In genomic region chr15:40354408-40355171, GRCh38 we compare ENCODE assay signal across 6 cellular contexts. TPM values are rescaled to one million over a fixed set of nuclear protein-coding genes. Genes with fewer than 3 reads are reported as not detected.
DNase-seq lines count a peak whose midpoint lies in the region; ATAC-seq and TF ChIP-seq lines count a peak whose summit lies in the region.

No MANE protein-coding gene starts in this region.

- no peak overlapping the region for H3K4ac ChIP-seq in H9 (ENCODE audit: low read depth, low read length)

- no peak overlapping the region for H3K9ac ChIP-seq in H9 (ENCODE audit: extremely low read depth, insufficient read length, low read length)
- no peak overlapping the region for H3K9ac ChIP-seq in SK-N-SH

- no peak overlapping the region; a peak in 1 of 4 replicates for H3K4me3 ChIP-seq in SK-N-SH (ENCODE audit: low read depth in 2 of 2, low read length in 1 of 2)

- CTCF ChIA-PET in SK-N-SH (lab: Yijun Ruan, JAX) = interaction anchor here (0.7 to 70.6 kb wide), 10 partner anchors 9 to 80 kb away, joined by 3 to 2194 read pairs (median 4); partner anchors contain the start of genes ANKRD63, CCDC9B, INAFM2 and KNSTRN

- no peak overlapping the region for H4K8ac ChIP-seq in H9 (replicated peaks; ENCODE audit: insufficient read length, low read depth, low read length)

- H3K27me3 Mint-ChIP-seq in H9 (ENCODE audit: low read depth) = peaks cover 34% of the 10 kb centered on the region
- peaks cover 40% of the 10 kb centered on the region for H3K27me3 Mint-ChIP-seq in nephron (ENCODE audit: low read depth)

- H2AFZ ChIP-seq in H9 (ENCODE audit: low read length) = no peak overlapping the region
- no peak overlapping the region; the same call in 1 of the 2 replicates for H2AFZ ChIP-seq in SK-N-SH (ENCODE audit: low read depth)

- H3K23ac ChIP-seq in H9 (ENCODE audit: insufficient read length, low read depth, low read length) = no peak overlapping the region

- H2BK120ac ChIP-seq in H9 (ENCODE audit: low read depth, low read length, poor library complexity, severe bottlenecking) = no peak overlapping the region

- no peak overlapping the region for H3K27ac ChIP-seq in H9 (ENCODE audit: insufficient read length, low read depth, low read length)
- H3K27ac ChIP-seq in SK-N-SH (ENCODE audit: low read depth in 2 of 2, low read length in 1 of 2) = peak overlapping the region in 1 of 2 experiments; percentile 60; a peak in 2 of 4 replicates

- no peaks in the 10 kb centered on the region for H3K79me1 ChIP-seq in H9 (ENCODE audit: insufficient read depth, low read depth, low read length, poor library complexity, severe bottlenecking)

- H3F3A ChIP-seq in SK-N-SH (replicated peaks; ENCODE audit: insufficient read depth) = peaks cover 6% of the 10 kb centered on the region

- no peak overlapping the region for H3T11ph ChIP-seq in H9 (ENCODE audit: low read length)

- H2BK15ac ChIP-seq in H9 (ENCODE audit: low read depth, low read length) = no peak overlapping the region

- H3K9me3 ChIP-seq in H9 (ENCODE audit: control insufficient read depth, low read depth, low read length) (no peaks in the 10 kb centered on the region), SK-N-SH (no peaks in the 10 kb centered on the region)

- no peak for TF ChIP-seq EP300 in SK-N-SH (IDR thresholded peaks at IDR 0.05; ENCODE audit: borderline replicate concordance in 1 of 2, low read depth in 1 of 2, low read length in 1 of 2)

- no peak overlapping the region for H2BK5ac ChIP-seq in H9 (ENCODE audit: insufficient read length, low read length)

- peaks cover 3% of the 10 kb centered on the region; the same call in 1 of the 2 replicates for H3K27me3 ChIP-seq in H9 (ENCODE audit: insufficient read depth, low read length)
- no peaks in the 10 kb centered on the region for H3K27me3 ChIP-seq in SK-N-SH (ENCODE audit: insufficient read depth)

- no peak overlapping the region for H2BK12ac ChIP-seq in H9 (ENCODE audit: insufficient read length, low read depth, low read length)

- H3K23me2 ChIP-seq in H9 (ENCODE audit: insufficient read length, low read depth, low read length, poor library complexity, severe bottlenecking) = peaks cover 8% of the 10 kb centered on the region

- peak overlapping the region; percentile 31; the same call in 1 of the 2 replicates for H3K14ac ChIP-seq in H9 (ENCODE audit: insufficient read depth, low read length)

- peak; percentile 42; the same call in 2 of the 3 replicates for TF ChIP-seq CTCF in H9 (conservative IDR thresholded peaks at IDR 0.05)
- peak; percentile 63 for TF ChIP-seq CTCF in SK-N-SH (IDR thresholded peaks at IDR 0.05)
- TF ChIP-seq CTCF in nephron (IDR thresholded peaks at IDR 0.05; ENCODE audit: unreplicated experiment in 3 of 3) = peak; percentile 35 to 53 (median 47)

- H4K20me1 ChIP-seq in H9 (ENCODE audit: control insufficient read depth, insufficient read depth, insufficient read length) (no peaks in the 10 kb centered on the region), SK-N-SH (ENCODE audit: insufficient read depth) (no peaks in the 10 kb centered on the region)

- H4K5ac ChIP-seq in H9 (ENCODE audit: insufficient read length, low read depth, low read length) = no peak overlapping the region

- TF ChIP-seq RAD21 in SK-N-SH (IDR thresholded peaks at IDR 0.05; ENCODE audit: low read length) = peak; percentile 46

- peak overlapping the region; percentile 20 for H3K4me2 ChIP-seq in H9 (ENCODE audit: insufficient read depth, insufficient read length, low read length)
- H3K4me2 ChIP-seq in SK-N-SH = no peak overlapping the region

- peak overlapping the region in 2 of 3 experiments; percentile 49 to 74; a peak in 2 of 7 replicates for H3K27ac Mint-ChIP-seq in H9
- no peak overlapping the region for H3K27ac Mint-ChIP-seq in nephron

- no peaks in the 10 kb centered on the region; the same call in 1 of the 2 replicates for H3K4me1 ChIP-seq in H9 (ENCODE audit: insufficient read depth, low read length)
- H3K4me1 ChIP-seq in SK-N-SH (ENCODE audit: control insufficient read depth in 1 of 2, insufficient read depth in 2 of 2, low read depth in 1 of 2, low read length in 1 of 2) = peaks cover 0 to 36% of the 10 kb centered on the region in 2 experiments; a peak in 2 of 4 replicates

- no peak overlapping the region for H4K91ac ChIP-seq in H9 (ENCODE audit: insufficient read length, low read depth, low read length)

- H3K18ac ChIP-seq in H9 (ENCODE audit: insufficient read length, low read depth, low read length) = no peak overlapping the region

- peak; percentile 71 for DNase-seq in H9
- DNase-seq in SK-N-SH = peak; percentile 88
- DNase-seq in activated naive CD4-positive, alpha-beta T cell (lab: John Stamatoyannopoulos, UW) = no peak
- DNase-seq in T-helper 2 cell = no peak

- WGBS in H9 (ENCODE audit: extremely low coverage, insufficient read length, low lambda C conversion rate) = no CpG with 5 or more reads among the region's 9 CpGs
- 51% methylated on average over 9 of the region's 9 CpGs for WGBS in SK-N-SH (ENCODE audit: low lambda C conversion rate)

- H2AK5ac ChIP-seq in H9 (ENCODE audit: insufficient read length, low read length) = no peak overlapping the region

- H3K79me2 ChIP-seq in H9 (ENCODE audit: insufficient read depth, low read length) = no peaks in the 10 kb centered on the region
- no peaks in the 10 kb centered on the region for H3K79me2 ChIP-seq in SK-N-SH (ENCODE audit: insufficient read depth)

- H3K4me3 Mint-ChIP-seq in H9 (peak overlapping the region in 1 of 2 experiments; percentile 21; a peak in 2 of 5 replicates), nephron (no peak overlapping the region)

- H3K9me3 Mint-ChIP-seq in H9 = no peaks in the 10 kb centered on the region
- H3K9me3 Mint-ChIP-seq in nephron = no peaks in the 10 kb centered on the region

- H2BK20ac ChIP-seq in H9 (ENCODE audit: low read depth, low read length, poor library complexity, severe bottlenecking) = no peak overlapping the region

- H3K36me3 Mint-ChIP-seq in H9 (ENCODE audit: insufficient read depth in 1 of 3, low read depth in 3 of 3) (no peaks in the 10 kb centered on the region; a peak in 1 of 7 replicates), nephron (ENCODE audit: low read depth) (no peaks in the 10 kb centered on the region)

- POLR2A ChIA-PET in SK-N-SH (lab: Yijun Ruan, JAX) = interaction anchor here (0.8 to 1.2 kb wide), 2 partner anchors 10 to 14 kb away, joined by 3 to 4 read pairs; partner anchors contain the start of gene CCDC9B

- H3K36me3 ChIP-seq in SK-N-SH (replicated peaks in 1 of 2; ENCODE audit: control insufficient read depth in 1 of 2, insufficient read depth in 2 of 2, low read length in 1 of 2) = no peaks in the 10 kb centered on the region

- no peaks in the 10 kb centered on the region for H3K9me2 ChIP-seq in SK-N-SH

- H3K56ac ChIP-seq in H9 (ENCODE audit: insufficient read length, low read depth, low read length) = no peak overlapping the region

- H3K4me1 Mint-ChIP-seq in H9 (peaks cover 27 to 39% of the 10 kb centered on the region in 2 experiments), nephron (peaks cover 25% of the 10 kb centered on the region)

- no peak for ATAC-seq in GM21447 (IDR thresholded peaks at IDR 0.05; ENCODE audit: unreplicated experiment)

TF ChIP-seq in SK-N-SH, 30 proteins besides CTCF, POLR2A, EP300 and RAD21:
- TF ChIP-seq SMC3 (IDR thresholded peaks at IDR 0.05; ENCODE audit: low read depth, low read length) = peak; percentile 54
- peak; percentile 92 for TF ChIP-seq CHD2 (IDR thresholded peaks at IDR 0.05; ENCODE audit: low read length, partially characterized antibody)
- no peak for TF ChIP-seq EZH2phosphoT487 (IDR thresholded peaks at IDR 0.05; ENCODE audit: borderline replicate concordance, low read depth)
- TF ChIP-seq NFIC (IDR thresholded peaks at IDR 0.05; ENCODE audit: borderline replicate concordance) = 0 out of 2 replicates have a peak, but pooled peaks have one; percentile 10

RNA-seq across cellular contexts. Expression of gene DISP2, which starts 3.4 kb away (rescaled TPM):
- 0.59 and 1.3 TPM in 2 replicates for total RNA-seq in H9 (2021)
- polyA plus RNA-seq in SK-N-SH (2012; rRNA removed) = 0.08 and 0.12 TPM in 2 replicates
- polyA plus RNA-seq in SK-N-SH (2012; cell fraction: cytosol; rRNA removed) = 0.09 and 0.26 TPM in 2 replicates
- 0.14 and 0.33 TPM in 2 replicates for polyA plus RNA-seq in SK-N-SH (2012; cell fraction: nucleus; rRNA removed)

RNA-seq across cellular contexts. Expression of gene PHGR1, which starts 3.8 kb away (rescaled TPM):
- not detected in 2 replicates for total RNA-seq in H9 (2021)
- not detected in 2 replicates for polyA plus RNA-seq in SK-N-SH (2012; rRNA removed)
- not detected in 2 replicates for polyA plus RNA-seq in SK-N-SH (2012; cell fraction: cytosol; rRNA removed)
- not detected in 2 replicates for polyA plus RNA-seq in SK-N-SH (2012; cell fraction: nucleus; rRNA removed)

RNA-seq across cellular contexts. Expression of gene CCDC9B, which starts 13.9 kb away (rescaled TPM):
- 0.48 and 0.50 TPM in 2 replicates for total RNA-seq in H9 (2021)
- 13.7 and 14.2 TPM in 2 replicates for polyA plus RNA-seq in SK-N-SH (2012; rRNA removed)
- 10.4 and 12.0 TPM in 2 replicates for polyA plus RNA-seq in SK-N-SH (2012; cell fraction: cytosol; rRNA removed)
- polyA plus RNA-seq in SK-N-SH (2012; cell fraction: nucleus; rRNA removed) = 82.8 and 92.4 TPM in 2 replicates

RNA-seq across cellular contexts. Expression of gene KNSTRN, which starts 27.9 kb away (rescaled TPM):
- total RNA-seq in H9 (2021) = 53.9 TPM in 2 replicates
- polyA plus RNA-seq in SK-N-SH (2012; rRNA removed) = 25.5 and 29.5 TPM in 2 replicates
- polyA plus RNA-seq in SK-N-SH (2012; cell fraction: cytosol; rRNA removed) = 33.2 and 34.0 TPM in 2 replicates
- polyA plus RNA-seq in SK-N-SH (2012; cell fraction: nucleus; rRNA removed) = 15.8 and 23.6 TPM in 2 replicates

RNA-seq across cellular contexts. Expression of gene INAFM2, which starts 31.1 kb away (rescaled TPM):
- total RNA-seq in H9 (2021) = 23.1 and 25.4 TPM in 2 replicates
- 7.8 and 9.8 TPM in 2 replicates for polyA plus RNA-seq in SK-N-SH (2012; rRNA removed)
- polyA plus RNA-seq in SK-N-SH (2012; cell fraction: cytosol; rRNA removed) = 10.2 and 10.7 TPM in 2 replicates
- polyA plus RNA-seq in SK-N-SH (2012; cell fraction: nucleus; rRNA removed) = 8.0 and 11.1 TPM in 2 replicates

Comparison
In these comparisons a context has a peak if more than half of its experiments do, and no peak if none do; other contexts are left out.
1. DNase-seq: peak in H9 (single experiment) and SK-N-SH (single experiment); none in activated naive CD4-positive, alpha-beta T cell (0 of 4) and T-helper 2 cell (0 of 5).
2. H3K27ac Mint-ChIP-seq: peak in H9 (2 of 3); none in nephron (0 of 3).
3. Peak in every context shown above with its lines, with median percentiles within 50 percentile points of each other: CTCF ChIP-seq.